23 cellular contexts compared by ENCODE assay signal in genomic region chr7:99677646-99678045, GRCh38. TPM values are rescaled to one million over a fixed set of nuclear protein-coding genes. Genes with fewer than 3 reads are reported as not detected.
DNase-seq lines count a peak whose midpoint lies in the region; ATAC-seq and TF ChIP-seq lines count a peak whose summit lies in the region.
"Had no signal": no experiment of that assay in that cellular context is flagged by ENCODE, and none has a peak within 500 bp of the region (broad histone marks: within the 10 kb centered on the region; RNA-seq: fewer than 3 reads in every experiment).

No MANE protein-coding gene starts in this region.

- POLR2A ChIA-PET in WTC11 (lab: Charles Lee): no interaction called here

- H3K36me3 ChIP-seq in liver (ENCODE audit: control insufficient read depth in 4 of 4, insufficient read depth in 3 of 4, low read depth in 1 of 4, low read length in 3 of 4): peaks cover 5 to 53% (median 35%) of the 10 kb centered on the region in 4 donors
- H3K36me3 ChIP-seq in rectal smooth muscle tissue (ENCODE audit: control insufficient read depth, insufficient read depth, low read length): peaks cover 3% of the 10 kb centered on the region
- no peaks in the 10 kb centered on the region for H3K36me3 ChIP-seq in uterus

- H3K9me3 Mint-ChIP-seq in WTC11: peaks cover 18% of the 10 kb centered on the region
- H3K9me3 Mint-ChIP-seq: CD8-positive, alpha-beta memory T cell had no signal

- H3K4me1 ChIP-seq in liver (ENCODE audit: control insufficient read depth in 4 of 4, insufficient read depth in 4 of 4, low read length in 3 of 4): peaks cover 0 to 24% (median 6%) of the 10 kb centered on the region in 4 donors
- peaks cover 4% of the 10 kb centered on the region for H3K4me1 ChIP-seq in rectal smooth muscle tissue (ENCODE audit: control insufficient read depth, insufficient read depth, low read length)
- peaks cover 0 to 6% of the 10 kb centered on the region in 2 donors for H3K4me1 ChIP-seq in uterus

- no peak for TF ChIP-seq CTCF in WTC11 (IDR thresholded peaks at IDR 0.05)
- TF ChIP-seq CTCF in liver (IDR thresholded peaks at IDR 0.05; ENCODE audit: low read depth, low read length, missing input control): no peak
- no peak for TF ChIP-seq CTCF in uterus (IDR thresholded peaks at IDR 0.05)

- intact Hi-C loops in uterus (cut with DNase I; ENCODE audit: low total_unique reads): no loop called here
- intact Hi-C loops in left cardiac atrium (cut with DNase I): no loop called here

- no peak overlapping the region for H3K4me3 Mint-ChIP-seq in WTC11
- H3K4me3 Mint-ChIP-seq: CD8-positive, alpha-beta memory T cell; GM23338; IgD-negative memory B cell had no signal

- no peak overlapping the region for H3K27ac Mint-ChIP-seq in WTC11
- H3K27ac Mint-ChIP-seq: CD8-positive, alpha-beta memory T cell; GM23338; IgD-negative memory B cell had no signal

- H3K36me3 Mint-ChIP-seq in WTC11: no peaks in the 10 kb centered on the region

- H3K27me3 ChIP-seq in liver (ENCODE audit: control insufficient read depth in 4 of 4, insufficient read depth in 4 of 4, low read length in 3 of 4) (no peaks in the 10 kb centered on the region), rectal smooth muscle tissue (ENCODE audit: control insufficient read depth, insufficient read depth, low read length) (no peaks in the 10 kb centered on the region), uterus (no peaks in the 10 kb centered on the region)

- CTCF ChIA-PET in WTC11 (lab: Charles Lee): no interaction called here

- peaks cover 5% of the 10 kb centered on the region for H3K27me3 Mint-ChIP-seq in WTC11 (ENCODE audit: low read depth)
- H3K27me3 Mint-ChIP-seq: IgD-negative memory B cell had no signal

- DNase-seq in HuH-7.5 (ENCODE audit: low spot score): peak; percentile 44
- no peak for DNase-seq in WTC11 (ENCODE audit: low spot score)
- DNase-seq in uterus: no peak
- DNase-seq in left cardiac atrium: no peak
- DNase-seq in T-helper 1 cell: no peak
- DNase-seq: C1 segment of cervical spinal cord; CD8-positive, alpha-beta memory T cell; HCEC 1CT; Karpas-422; NCI-H1417 treated with DMSO at 0.1 percent for 48 hours; NCI-H2029; NCI-H2171; NCI-H526 treated with DMSO at 0.1 percent for 48 hours; OCI-M1; SHP77 had no signal

- H3K27ac ChIP-seq in liver (ENCODE audit: low read depth in 1 of 2, low read length in 2 of 2) (peak overlapping the region; percentile 79 to 89), rectal smooth muscle tissue (ENCODE audit: low read depth, low read length) (no peak overlapping the region), uterus (no peak overlapping the region)
- H3K27ac ChIP-seq: SK-N-MC had no signal

- no peak for TF ChIP-seq POLR2A in uterus (IDR thresholded peaks at IDR 0.05)

- H3K9ac ChIP-seq in liver (ENCODE audit: low read depth in 1 of 2, low read length in 2 of 2) (peak overlapping the region; percentile 83 to 97), rectal smooth muscle tissue (ENCODE audit: low read length) (no peak overlapping the region)

- H3K9me3 ChIP-seq in liver (ENCODE audit: control insufficient read depth in 4 of 4, low read length in 3 of 4) (no peaks in the 10 kb centered on the region), uterus (peaks cover 0 to 5% of the 10 kb centered on the region in 2 donors)

- WGBS in liver: 36% methylated on average over 2 of the region's 2 CpGs

- peaks cover 17% of the 10 kb centered on the region for H3K4me1 Mint-ChIP-seq in WTC11

- TF ChIP-seq RAD21 in liver (IDR thresholded peaks at IDR 0.05): peak in 1 of 2 donors; percentile 11

- ATAC-seq in WTC11: no peak
- no peak for ATAC-seq in left cardiac atrium
- ATAC-seq: GM23338 had no signal

- H3K4me3 ChIP-seq in liver (ENCODE audit: low read depth in 1 of 3, low read length in 3 of 3) (peak overlapping the region; percentile 58 to 95 (median 74)), rectal smooth muscle tissue (ENCODE audit: low read length) (peak overlapping the region; percentile 12), uterus (no peak overlapping the region)
- H3K4me3 ChIP-seq: GM23338, SK-N-MC had no signal

TF ChIP-seq in WTC11, 78 proteins besides CTCF, POLR2A, EP300 and RAD21:
- TF ChIP-seq GABPB1 (CRISPR knock-in tag; IDR thresholded peaks at IDR 0.05): 0 out of 2 replicates have a peak, but pooled peaks have one; percentile 33
- TF ChIP-seq, protein P1, sequence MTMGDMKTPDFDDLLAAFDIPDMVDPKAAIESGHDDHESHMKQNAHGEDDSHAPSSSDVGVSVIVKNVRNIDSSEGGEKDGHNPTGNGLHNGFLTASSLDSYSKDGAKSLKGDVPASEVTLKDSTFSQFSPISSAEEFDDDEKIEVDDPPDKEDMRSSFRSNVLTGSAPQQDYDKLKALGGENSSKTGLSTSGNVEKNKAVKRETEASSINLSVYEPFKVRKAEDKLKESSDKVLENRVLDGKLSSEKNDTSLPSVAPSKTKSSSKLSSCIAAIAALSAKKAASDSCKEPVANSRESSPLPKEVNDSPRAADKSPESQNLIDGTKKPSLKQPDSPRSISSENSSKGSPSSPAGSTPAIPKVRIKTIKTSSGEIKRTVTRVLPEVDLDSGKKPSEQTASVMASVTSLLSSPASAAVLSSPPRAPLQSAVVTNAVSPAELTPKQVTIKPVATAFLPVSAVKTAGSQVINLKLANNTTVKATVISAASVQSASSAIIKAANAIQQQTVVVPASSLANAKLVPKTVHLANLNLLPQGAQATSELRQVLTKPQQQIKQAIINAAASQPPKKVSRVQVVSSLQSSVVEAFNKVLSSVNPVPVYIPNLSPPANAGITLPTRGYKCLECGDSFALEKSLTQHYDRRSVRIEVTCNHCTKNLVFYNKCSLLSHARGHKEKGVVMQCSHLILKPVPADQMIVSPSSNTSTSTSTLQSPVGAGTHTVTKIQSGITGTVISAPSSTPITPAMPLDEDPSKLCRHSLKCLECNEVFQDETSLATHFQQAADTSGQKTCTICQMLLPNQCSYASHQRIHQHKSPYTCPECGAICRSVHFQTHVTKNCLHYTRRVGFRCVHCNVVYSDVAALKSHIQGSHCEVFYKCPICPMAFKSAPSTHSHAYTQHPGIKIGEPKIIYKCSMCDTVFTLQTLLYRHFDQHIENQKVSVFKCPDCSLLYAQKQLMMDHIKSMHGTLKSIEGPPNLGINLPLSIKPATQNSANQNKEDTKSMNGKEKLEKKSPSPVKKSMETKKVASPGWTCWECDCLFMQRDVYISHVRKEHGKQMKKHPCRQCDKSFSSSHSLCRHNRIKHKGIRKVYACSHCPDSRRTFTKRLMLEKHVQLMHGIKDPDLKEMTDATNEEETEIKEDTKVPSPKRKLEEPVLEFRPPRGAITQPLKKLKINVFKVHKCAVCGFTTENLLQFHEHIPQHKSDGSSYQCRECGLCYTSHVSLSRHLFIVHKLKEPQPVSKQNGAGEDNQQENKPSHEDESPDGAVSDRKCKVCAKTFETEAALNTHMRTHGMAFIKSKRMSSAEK (CRISPR knock-in tag; IDR thresholded peaks at IDR 0.05; ENCODE audit: borderline replicate concordance): no peak
TF ChIP-seq in WTC11: peak in this region for 1.

TF ChIP-seq in liver, 16 proteins besides CTCF, POLR2A, EP300 and RAD21 (continues in another document):
- TF ChIP-seq JUND (IDR thresholded peaks at IDR 0.05): peak in 1 of 2 donors; percentile 37
- no peak for TF ChIP-seq TAF1 (conservative IDR thresholded peaks at IDR 0.05)
- TF ChIP-seq, protein P2, sequence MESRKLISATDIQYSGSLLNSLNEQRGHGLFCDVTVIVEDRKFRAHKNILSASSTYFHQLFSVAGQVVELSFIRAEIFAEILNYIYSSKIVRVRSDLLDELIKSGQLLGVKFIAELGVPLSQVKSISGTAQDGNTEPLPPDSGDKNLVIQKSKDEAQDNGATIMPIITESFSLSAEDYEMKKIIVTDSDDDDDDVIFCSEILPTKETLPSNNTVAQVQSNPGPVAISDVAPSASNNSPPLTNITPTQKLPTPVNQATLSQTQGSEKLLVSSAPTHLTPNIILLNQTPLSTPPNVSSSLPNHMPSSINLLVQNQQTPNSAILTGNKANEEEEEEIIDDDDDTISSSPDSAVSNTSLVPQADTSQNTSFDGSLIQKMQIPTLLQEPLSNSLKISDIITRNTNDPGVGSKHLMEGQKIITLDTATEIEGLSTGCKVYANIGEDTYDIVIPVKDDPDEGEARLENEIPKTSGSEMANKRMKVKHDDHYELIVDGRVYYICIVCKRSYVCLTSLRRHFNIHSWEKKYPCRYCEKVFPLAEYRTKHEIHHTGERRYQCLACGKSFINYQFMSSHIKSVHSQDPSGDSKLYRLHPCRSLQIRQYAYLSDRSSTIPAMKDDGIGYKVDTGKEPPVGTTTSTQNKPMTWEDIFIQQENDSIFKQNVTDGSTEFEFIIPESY (IDR thresholded peaks at IDR 0.05): no peak
- TF ChIP-seq, protein P3, sequence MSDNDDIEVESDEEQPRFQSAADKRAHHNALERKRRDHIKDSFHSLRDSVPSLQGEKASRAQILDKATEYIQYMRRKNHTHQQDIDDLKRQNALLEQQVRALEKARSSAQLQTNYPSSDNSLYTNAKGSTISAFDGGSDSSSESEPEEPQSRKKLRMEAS (IDR thresholded peaks at IDR 0.05): no peak
- no peak for TF ChIP-seq FOXA2 (IDR thresholded peaks at IDR 0.05)
- peak; percentile 24 to 50 for TF ChIP-seq HNF4A (conservative IDR thresholded peaks at IDR 0.05)
- TF ChIP-seq YY1 (IDR thresholded peaks at IDR 0.05): no peak
- TF ChIP-seq FOXA1 (IDR thresholded peaks at IDR 0.05): no peak
- no peak for TF ChIP-seq GABPA (IDR thresholded peaks at IDR 0.05 in 1 of 2, conservative IDR thresholded peaks at IDR 0.05 in 1 of 2)
- no peak for TF ChIP-seq HNF4G (IDR thresholded peaks at IDR 0.05)
- peak; percentile 26 for TF ChIP-seq SP1 (IDR thresholded peaks at IDR 0.05)
- no peak for TF ChIP-seq EGR1 (IDR thresholded peaks at IDR 0.05; ENCODE audit: low read depth in 2 of 2)

RNA-seq across cellular contexts. Expression of gene CYP3A5, which starts 2.1 kb away (rescaled TPM):
- total RNA-seq in WTC11 (2021): 0.39 to 0.78 TPM (median 0.76 TPM) in 3 replicates
- 1,000 to 10,000 TPM in 1 of 2 donors, 10 to 100 TPM in 1; 21.9 to 1,413 TPM for total RNA-seq in liver
- polyA plus RNA-seq in liver: 1,000 to 10,000 TPM in 1 of 2 donors, 100 to 1,000 TPM in 1; 117 to 1,316 TPM
- total RNA-seq in uterus: 10 to 100 TPM in 1 of 4 donors, 1 to 10 TPM in 1, under 1 TPM in 1, not detected in 1; 0.51 to 17.3 (median 4.4) TPM
- under 1 TPM; 0.16 to 0.44 TPM for total RNA-seq in left cardiac atrium
- total RNA-seq: CD8-positive, alpha-beta memory T cell; GM23338 had no signal

RNA-seq across cellular contexts. Expression of gene CYP3A7, which starts 57.4 kb away (rescaled TPM):
- not detected in 3 replicates for total RNA-seq in WTC11 (2021)
- total RNA-seq in liver: 1,000 to 10,000 TPM in 1 of 2 donors, 10 to 100 TPM in 1; 81.2 to 2,448 TPM
- polyA plus RNA-seq in liver: 10 to 100 TPM; 36.1 to 85.6 TPM
- under 1 TPM in 1 of 4 donors, not detected in 3; 0.91 TPM for total RNA-seq in uterus
- not detected for total RNA-seq in left cardiac atrium
- total RNA-seq: CD8-positive, alpha-beta memory T cell; GM23338; HT-29; MCF 10A; RPMI7951 had no signal
- polyA plus RNA-seq: CD8-positive, alpha-beta memory T cell; IgD-negative memory B cell had no signal

Comparison
In these comparisons a context has a peak if more than half of its experiments do, and no peak if none do; other contexts are left out.
1. H3K27ac ChIP-seq: peak in liver (2 of 2); none in rectal smooth muscle tissue (single experiment) and uterus (0 of 2).
2. H3K4me3 ChIP-seq: peak in liver (3 of 3) and rectal smooth muscle tissue (single experiment); none in uterus (0 of 2).
3. RNA of gene CYP3A7, which starts 57.4 kb away (total RNA-seq): 81.2 to 2,448 TPM in liver; not detected in left cardiac atrium, not detected in WTC11 and 0.91 TPM in uterus; every median in the first group is over 10 times any median in the second.